ENCODE assay signal across 29 cellular contexts in genomic region chr11:32485733-32486132, GRCh38. TPM values are rescaled to one million over a fixed set of nuclear protein-coding genes. Genes with fewer than 3 reads are reported as not detected.
"Had no signal": no experiment of that assay in that cellular context is flagged by ENCODE, and none has a peak within 500 bp of the region (broad histone marks: within the 10 kb centered on the region; RNA-seq: fewer than 3 reads in every experiment).

No MANE protein-coding gene starts in this region.

- H3K4me3 Mint-ChIP-seq: T-cell had no signal

- DNase-seq: MM.1S, MV-4-11, NCI-H1092, NCI-H1105, NCI-H1417 treated with DMSO at 0.1 percent for 48 hours, NCI-H1436 treated with DMSO at 0.1 percent for 48 hours, NCI-H1694 treated with DMSO at 0.1 percent for 48 hours, NCI-H187 treated with DMSO at 0.1 percent for 48 hours, NCI-H2029, NCI-H2081, NCI-H2171 treated with DMSO at 0.1 percent for 48 hours, NCI-H2227 treated with DMSO at 0.1 percent for 48 hours, NCI-H345, NCI-H446, NCI-H510A treated with DMSO at 0.1 percent for 48 hours, NCI-H524 treated with DMSO at 0.1 percent for 48 hours, NCI-H82, SHP77, SIG-M5, SJCRH30, T-cell had no signal

- H3K9me3 Mint-ChIP-seq: T-cell had no signal

- H3K27ac ChIP-seq: PC-9, RWPE1, SJCRH30, SK-N-MC had no signal

- H3K9me3 ChIP-seq: SJCRH30 had no signal

- H2AFZ ChIP-seq: PC-9 had no signal

- H3K36me3 Mint-ChIP-seq: T-cell had no signal

- H3K4me1 Mint-ChIP-seq: T-cell had no signal

- H3K4me2 ChIP-seq: PC-9 had no signal

- H3K27me3 ChIP-seq: SJCRH30 had no signal

- H3K36me3 ChIP-seq: SJCRH30 had no signal

- H3K4me1 ChIP-seq: SJCRH30 had no signal

- H3K27ac Mint-ChIP-seq: T-cell had no signal

- ATAC-seq: Panc1, Right ventricle myocardium inferior, SK-N-SH treated with all-trans-retinoic acid at 6 μM for 48 hours, T-cell had no signal

- H3K4me3 ChIP-seq: PC-9, SJCRH30, SK-N-MC had no signal

RNA-seq across cellular contexts. Expression of gene WT1, which starts 50.4 kb away (rescaled TPM):
- total RNA-seq: OCI-LY7; PC-9; SJCRH30; T-cell; T-helper 1 cell treated with Interleukin-12 subunit alpha and Interleukin-12 subunit beta and Interleukin-4 antibody, amounts not matched to agents 30 ng/mL and 1 ng/mL, for 36 hours had no signal
